Comparison of ENCODE assay signal across 1 cellular context in genomic region chr12:93825501-93825888, GRCh38.
TF ChIP-seq lines count a peak whose summit lies in the region.

No MANE protein-coding gene starts in this region.

TF ChIP-seq in GM23338, 12 proteins besides CTCF, POLR2A, EP300 and RAD21 (continued from another document):
- TF ChIP-seq REST (IDR thresholded peaks at IDR 0.05; ENCODE audit: unreplicated experiment), result no peak
- TF ChIP-seq ETS1 (IDR thresholded peaks at IDR 0.05), result no peak
- no peak for TF ChIP-seq EZH2 (IDR thresholded peaks at IDR 0.05; ENCODE audit: low read depth, unreplicated experiment)
- no peak for TF ChIP-seq ZNF462 (CRISPR knock-in tag; IDR thresholded peaks at IDR 0.05)
- TF ChIP-seq STAT1 (IDR thresholded peaks at IDR 0.05; ENCODE audit: unreplicated experiment), result no peak
- TF ChIP-seq ZNF114 (CRISPR knock-in tag; IDR thresholded peaks at IDR 0.05), result no peak
